ENCODE assay signal across 9 cellular contexts in the genomic region with DNA sequence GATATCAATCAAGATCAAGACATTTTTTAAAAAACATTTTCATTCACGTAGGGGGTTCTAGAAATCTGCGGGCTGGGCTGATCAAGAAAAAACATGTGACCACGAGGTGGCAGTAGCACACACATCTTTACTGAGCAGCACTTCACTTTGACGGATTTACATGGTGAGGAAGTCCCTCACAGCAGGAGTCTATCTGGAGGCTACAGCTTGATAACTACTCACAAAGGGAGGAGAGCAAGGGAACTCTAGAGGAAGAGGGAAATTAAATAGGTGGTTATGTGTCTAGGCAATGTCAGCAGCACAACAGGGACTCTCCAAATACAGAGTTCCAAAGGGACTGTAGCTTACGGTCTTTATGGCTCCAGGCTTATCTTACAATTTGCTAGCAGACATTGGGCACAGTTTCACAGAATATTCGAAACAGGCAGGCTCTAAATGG.
DNase-seq lines count a peak whose midpoint lies in the region; ATAC-seq and TF ChIP-seq lines count a peak whose summit lies in the region.
"Had no signal": no experiment of that assay in that cellular context is flagged by ENCODE, and none has a peak within 500 bp of the region (broad histone marks: within the 10 kb centered on the region; RNA-seq: fewer than 3 reads in every experiment).

No MANE protein-coding gene starts in this region.

- no peaks in the 10 kb centered on the region for H3K27me3 ChIP-seq in thoracic aorta (replicated peaks; ENCODE audit: insufficient read depth)

- H3K27ac ChIP-seq in thoracic aorta: no peak overlapping the region

- no peaks in the 10 kb centered on the region for H3K4me1 Mint-ChIP-seq in activated CD8-positive, alpha-beta T cell treated with anti-CD3 and anti-CD28 coated beads for 36 hours (ENCODE audit: low read depth)

- H3K4me3 ChIP-seq in thoracic aorta: no peak overlapping the region

- CTCF ChIA-PET in activated CD8-positive, alpha-beta T cell treated with anti-CD3 and anti-CD28 coated beads for 36 hours (lab: Charles Lee): interaction anchor here (0.7 to 1.6 kb wide), 8 partner anchors 9 to 381 kb away, joined by 3 to 11 read pairs (median 4); no protein-coding TSS in a partner anchor

- peak; percentile 69 for TF ChIP-seq CTCF in GM20000 (IDR thresholded peaks at IDR 0.05; ENCODE audit: extremely low read depth, missing control alignments)
- TF ChIP-seq CTCF in activated CD8-positive, alpha-beta T cell treated with anti-CD3 and anti-CD28 coated beads for 36 hours (IDR thresholded peaks at IDR 0.05): peak; percentile 47
- peak; percentile 13 for TF ChIP-seq CTCF in thoracic aorta (IDR thresholded peaks at IDR 0.05)

- no peaks in the 10 kb centered on the region for H3K4me1 ChIP-seq in thoracic aorta (ENCODE audit: control insufficient read depth in 1 of 2, low read depth in 2 of 2)

- ATAC-seq in HG03520 (IDR thresholded peaks at IDR 0.05; ENCODE audit: unreplicated experiment) (peak; percentile 77), thoracic aorta (ENCODE audit: insufficient number of reproducible peaks, low FRiP score, low read depth) (no peak)
- peak; percentile 49 for ATAC-seq in activated CD8-positive, alpha-beta T cell treated with anti-CD3 and anti-CD28 coated beads for 36 hours
- ATAC-seq: effector memory CD8-positive, alpha-beta T cell had no signal

- no peaks in the 10 kb centered on the region for H3K36me3 Mint-ChIP-seq in activated CD8-positive, alpha-beta T cell treated with anti-CD3 and anti-CD28 coated beads for 36 hours (ENCODE audit: low read depth)

- peaks cover 4% of the 10 kb centered on the region for H3K9me3 ChIP-seq in thoracic aorta

- no peaks in the 10 kb centered on the region for H3K36me3 ChIP-seq in thoracic aorta

- peak; percentile 8 for DNase-seq in DMS79 treated with DMSO at 0.1 percent for 48 hours (lab: John Stamatoyannopoulos, UW)
- no peak for DNase-seq in DMS79 (lab: John Stamatoyannopoulos, UW)
- DNase-seq in GM20000 (ENCODE audit: low spot score): peak; percentile 61
- peak; percentile 56 for DNase-seq in NCI-H446 treated with DMSO at 0.1 percent for 48 hours (lab: John Stamatoyannopoulos, UW)
- peak; percentile 70 for DNase-seq in activated CD8-positive, alpha-beta T cell treated with anti-CD3 and anti-CD28 coated beads for 36 hours
- DNase-seq in iPS-NIHi7 (ENCODE audit: extremely low spot score): peak; percentile 84
- no peak for DNase-seq in thoracic aorta (ENCODE audit: low spot score)

- H3K9me3 Mint-ChIP-seq in activated CD8-positive, alpha-beta T cell treated with anti-CD3 and anti-CD28 coated beads for 36 hours: peaks cover 2% of the 10 kb centered on the region

- POLR2A ChIA-PET in activated CD8-positive, alpha-beta T cell treated with anti-CD3 and anti-CD28 coated beads for 36 hours (lab: Charles Lee): no interaction called here

- no peak overlapping the region for H3K4me3 Mint-ChIP-seq in activated CD8-positive, alpha-beta T cell treated with anti-CD3 and anti-CD28 coated beads for 36 hours
- H3K4me3 Mint-ChIP-seq: effector memory CD8-positive, alpha-beta T cell had no signal

- intact Hi-C loops in activated CD8-positive, alpha-beta T cell treated with anti-CD3 and anti-CD28 coated beads for 36 hours (cut with micrococcal nuclease): no loop called here

- H3K27ac Mint-ChIP-seq in activated CD8-positive, alpha-beta T cell treated with anti-CD3 and anti-CD28 coated beads for 36 hours: no peak overlapping the region
- H3K27ac Mint-ChIP-seq: effector memory CD8-positive, alpha-beta T cell had no signal

- H3K27me3 Mint-ChIP-seq in activated CD8-positive, alpha-beta T cell treated with anti-CD3 and anti-CD28 coated beads for 36 hours: no peaks in the 10 kb centered on the region

Comparison
In these comparisons a context has a peak if more than half of its experiments do, and no peak if none do; other contexts are left out.
1. DNase-seq: peak in DMS79 treated with DMSO at 0.1 percent for 48 hours (single experiment), GM20000 (single experiment), NCI-H446 treated with DMSO at 0.1 percent for 48 hours (single experiment), activated CD8-positive, alpha-beta T cell treated with anti-CD3 and anti-CD28 coated beads for 36 hours (single experiment) and iPS-NIHi7 (single experiment); none in DMS79 (single experiment) and thoracic aorta (single experiment).
2. CTCF ChIP-seq: peak in every context shown above with its lines; median percentile 69 in GM20000; 47 in activated CD8-positive, alpha-beta T cell treated with anti-CD3 and anti-CD28 coated beads for 36 hours; 13 in thoracic aorta.